14 cellular contexts compared by ENCODE assay signal in genomic region chr3:149343951-149344350, GRCh38. TPM values are rescaled to one million over a fixed set of nuclear protein-coding genes. Genes with fewer than 3 reads are reported as not detected.
DNase-seq lines count a peak whose midpoint lies in the region; ATAC-seq, FAIRE-seq and TF ChIP-seq lines count a peak whose summit lies in the region.
"Had no signal": no experiment of that assay in that cellular context is flagged by ENCODE, and none has a peak within 500 bp of the region (broad histone marks: within the 10 kb centered on the region; RNA-seq: fewer than 3 reads in every experiment).

No MANE protein-coding gene starts in this region.

- no peaks in the 10 kb centered on the region for H3K4me1 ChIP-seq in Karpas-422 (ENCODE audit: low read length)
- H3K4me1 ChIP-seq: parathyroid adenoma had no signal

- ATAC-seq in HG02840 (IDR thresholded peaks at IDR 0.05; ENCODE audit: low FRiP score, unreplicated experiment) (no peak), GM18868 (IDR thresholded peaks at IDR 0.05; ENCODE audit: unreplicated experiment) (no peak), HG03354 (IDR thresholded peaks at IDR 0.05; ENCODE audit: poor library complexity, severe bottlenecking, unreplicated experiment) (no peak)

- FAIRE-seq in TTC549 (lab: Jason Lieb, UNC), result peak; percentile 37

- H2AFZ ChIP-seq in Karpas-422 (ENCODE audit: low read length), result no peak overlapping the region
- H2AFZ ChIP-seq: parathyroid adenoma had no signal

- no peaks in the 10 kb centered on the region for H3K9me3 ChIP-seq in Karpas-422 (ENCODE audit: low read length)

- H3K27me3 ChIP-seq in Karpas-422 (ENCODE audit: low read length), result no peaks in the 10 kb centered on the region

- no peak overlapping the region for H3K4me3 Mint-ChIP-seq in mesothelial cell of epicardium

- no peak overlapping the region for H3K4me2 ChIP-seq in Karpas-422 (ENCODE audit: low read depth, low read length, poor library complexity, severe bottlenecking)

- no peak overlapping the region for H3K9ac ChIP-seq in Karpas-422 (ENCODE audit: low read length)
- H3K9ac ChIP-seq: parathyroid adenoma had no signal

- H3K9me3 Mint-ChIP-seq in mesothelial cell of epicardium, result no peaks in the 10 kb centered on the region

- H3K36me3 ChIP-seq in Karpas-422 (ENCODE audit: insufficient read depth, low read length), result no peaks in the 10 kb centered on the region

- H3K9me2 ChIP-seq in Karpas-422 (replicated peaks; ENCODE audit: insufficient read depth, low read length), result no peaks in the 10 kb centered on the region

- DNase-seq in NCI-H510A treated with DMSO at 0.1 percent for 48 hours (lab: John Stamatoyannopoulos, UW) (peak; percentile 18), NCI-H510A (lab: John Stamatoyannopoulos, UW) (no peak), Karpas-422 (peak; percentile 59), mesothelial cell of epicardium (ENCODE audit: low spot score in 2 of 2, unreplicated experiment in 2 of 2) (no peak)
- DNase-seq: amniotic stem cell, cortex of kidney, DMS153, NCI-H2171 had no signal

- no peak overlapping the region for H3K4me3 ChIP-seq in Karpas-422 (ENCODE audit: low read length)

- no peak overlapping the region for H3K27ac ChIP-seq in Karpas-422 (ENCODE audit: low read length)
- H3K27ac ChIP-seq: parathyroid adenoma had no signal

- no peaks in the 10 kb centered on the region for H3K27me3 Mint-ChIP-seq in mesothelial cell of epicardium (ENCODE audit: low read depth)

- no peaks in the 10 kb centered on the region for H4K20me1 ChIP-seq in Karpas-422 (ENCODE audit: insufficient read depth, low read depth, low read length)

- H3K36me3 Mint-ChIP-seq in mesothelial cell of epicardium, result no peaks in the 10 kb centered on the region

- peak; percentile 38 for TF ChIP-seq CTCF in mesothelial cell of epicardium (IDR thresholded peaks at IDR 0.05; ENCODE audit: unreplicated experiment)

- no peak overlapping the region for H3K27ac Mint-ChIP-seq in mesothelial cell of epicardium

- H3K79me2 ChIP-seq in Karpas-422 (ENCODE audit: low read length), result no peaks in the 10 kb centered on the region
- H3K79me2 ChIP-seq: parathyroid adenoma had no signal

- peaks cover 14% of the 10 kb centered on the region for H3K4me1 Mint-ChIP-seq in mesothelial cell of epicardium

RNA-seq across cellular contexts. Expression of gene TM4SF18, which starts 10.5 kb away (rescaled TPM):
- total RNA-seq in Karpas-422 (2014; rRNA removed; shearing (Covaris generic); ENCODE audit: low replicate concordance), result not detected in 2 replicates
- 0.13 to 0.14 TPM in 2 of 3 replicates, not detected in the other for total RNA-seq in mesothelial cell of epicardium
- total RNA-seq: fibroblast of lung had no signal

RNA-seq across cellular contexts. Expression of gene TM4SF1, which starts 33.5 kb away (rescaled TPM):
- total RNA-seq in Karpas-422 (2014; rRNA removed; shearing (Covaris generic); ENCODE audit: low replicate concordance), result not detected in 2 replicates
- 39.2 to 52.2 TPM (median 43.5 TPM) in 3 replicates for total RNA-seq in mesothelial cell of epicardium

Comparison
In these comparisons a context has a peak if more than half of its experiments do, and no peak if none do; other contexts are left out.
1. DNase-seq: peak in NCI-H510A treated with DMSO at 0.1 percent for 48 hours (single experiment) and Karpas-422 (single experiment); none in NCI-H510A (single experiment) and mesothelial cell of epicardium (0 of 2).
2. RNA of gene TM4SF1, which starts 33.5 kb away (total RNA-seq): 39.2 to 52.2 TPM in mesothelial cell of epicardium; not detected in Karpas-422; every median in the first group is over 10 times any median in the second.